ENCODE assay signal across 8 cellular contexts in genomic region chr17:72122668-72123495, GRCh38. TPM values are rescaled to one million over a fixed set of nuclear protein-coding genes. Genes with fewer than 3 reads are reported as not detected.
DNase-seq lines count a peak whose midpoint lies in the region; ATAC-seq, FAIRE-seq and TF ChIP-seq lines count a peak whose summit lies in the region.

No MANE protein-coding gene starts in this region.

- H3K36me3 ChIP-seq in astrocyte (ENCODE audit: insufficient read depth, low read length): peaks cover 6% of the 10 kb centered on the region
- H3K36me3 ChIP-seq in spleen: no peaks in the 10 kb centered on the region

- 9 to 22% (median 13%) methylated on average over 43 to 55 of the region's 55 CpGs for WGBS in spleen, 5 donors

- H3K4me1 ChIP-seq in astrocyte (ENCODE audit: insufficient read depth, low read length) (peaks cover 69% of the 10 kb centered on the region), spleen (peaks cover 3 to 43% (median 28%) of the 10 kb centered on the region in 6 donors)

- ATAC-seq in left colon (peak; percentile 15), GM18867 (IDR thresholded peaks at IDR 0.05; ENCODE audit: unreplicated experiment) (no peak), HG02588 (IDR thresholded peaks at IDR 0.05; ENCODE audit: unreplicated experiment) (no peak)

- CTCF ChIA-PET in activated naive CD4-positive, alpha-beta T cell treated with anti-CD3 and anti-CD28 coated beads, Interleukin-2, amount 10 ng/mL, durations not matched to agents 7 days and 5 days (lab: Charles Lee): no interaction called here

- FAIRE-seq in astrocyte (lab: Jason Lieb, UNC): no peak

- H2AFZ ChIP-seq in astrocyte (ENCODE audit: low read depth, low read length): no peak overlapping the region

- H3K27ac ChIP-seq in astrocyte (ENCODE audit: low read depth, low read length): peak overlapping the region; percentile 64
- no peak overlapping the region for H3K27ac ChIP-seq in spleen

- peak overlapping the region; percentile 99 for H3K4me2 ChIP-seq in astrocyte (ENCODE audit: low read length)

- H3K79me2 ChIP-seq in astrocyte (ENCODE audit: insufficient read depth, low read length): peaks cover 48% of the 10 kb centered on the region

- peaks cover 66% of the 10 kb centered on the region for H3K27me3 Mint-ChIP-seq in activated naive CD4-positive, alpha-beta T cell treated with anti-CD3 and anti-CD28 coated beads, Interleukin-2, amount 10 ng/mL, durations not matched to agents 7 days and 5 days
- H3K27me3 Mint-ChIP-seq in astrocyte (ENCODE audit: low read depth, unreplicated experiment) (peaks cover 7% of the 10 kb centered on the region), type B pancreatic cell (peaks cover 42% of the 10 kb centered on the region)

- H3K4me3 ChIP-seq in astrocyte (ENCODE audit: insufficient read depth, low read depth, low read length) (peak overlapping the region; percentile 94), spleen (peak overlapping the region in 3 of 8 donors; percentile 5 to 35 (median 33))

- peaks cover 34% of the 10 kb centered on the region for H4K20me1 ChIP-seq in astrocyte (ENCODE audit: insufficient read depth, low read length)

- no peak for DNase-seq in activated naive CD4-positive, alpha-beta T cell treated with anti-CD3 and anti-CD28 coated beads, Interleukin-2, amount 10 ng/mL, durations not matched to agents 7 days and 5 days
- DNase-seq in activated naive CD4-positive, alpha-beta T cell treated with anti-CD3 and anti-CD28 coated beads, Interleukin-2, amount 50 U/mL, for 16 hours: no peak
- DNase-seq in astrocyte (ENCODE audit: low read depth) (peak; percentile 62), left colon (peak; percentile 48 to 53), type B pancreatic cell (ENCODE audit: extremely low spot score, unreplicated experiment) (no peak), spleen (no peak)

- no peak for TF ChIP-seq CTCF in astrocyte (IDR thresholded peaks at IDR 0.05; ENCODE audit: insufficient read depth, low read depth, low read length)
- no peak for TF ChIP-seq CTCF in type B pancreatic cell (conservative IDR thresholded peaks at IDR 0.05)
- TF ChIP-seq CTCF in spleen (IDR thresholded peaks at IDR 0.05 in 8 of 11, conservative IDR thresholded peaks at IDR 0.05 in 3 of 11): no peak

- TF ChIP-seq POLR2A in spleen (IDR thresholded peaks at IDR 0.05): no peak

- H3K4me1 Mint-ChIP-seq in activated naive CD4-positive, alpha-beta T cell treated with anti-CD3 and anti-CD28 coated beads, Interleukin-2, amount 10 ng/mL, durations not matched to agents 7 days and 5 days: no peaks in the 10 kb centered on the region
- H3K4me1 Mint-ChIP-seq in astrocyte (ENCODE audit: low read depth, unreplicated experiment): peaks cover 36% of the 10 kb centered on the region
- H3K4me1 Mint-ChIP-seq in type B pancreatic cell (ENCODE audit: unreplicated experiment): peaks cover 49% of the 10 kb centered on the region

- no peaks in the 10 kb centered on the region for H3K9me3 ChIP-seq in astrocyte (ENCODE audit: insufficient read depth, low read depth, low read length)
- no peaks in the 10 kb centered on the region for H3K9me3 ChIP-seq in spleen

- peaks cover 3% of the 10 kb centered on the region for H3K9me3 Mint-ChIP-seq in activated naive CD4-positive, alpha-beta T cell treated with anti-CD3 and anti-CD28 coated beads, Interleukin-2, amount 10 ng/mL, durations not matched to agents 7 days and 5 days
- H3K9me3 Mint-ChIP-seq in astrocyte (ENCODE audit: unreplicated experiment): peaks cover 3% of the 10 kb centered on the region
- H3K9me3 Mint-ChIP-seq in type B pancreatic cell: no peaks in the 10 kb centered on the region

- H3K27me3 ChIP-seq in astrocyte (ENCODE audit: insufficient read depth, low read length): peaks cover 5% of the 10 kb centered on the region
- peaks cover 12 to 99% (median 75%) of the 10 kb centered on the region in 7 donors for H3K27me3 ChIP-seq in spleen (replicated peaks in 1 of 7)

- intact Hi-C loops in left colon (cut with DNase I, micrococcal nuclease) (loop anchor here in 1 of 2 donors (10.0 kb wide), 1 partner anchor 402 kb away; no protein-coding TSS in a partner anchor), spleen (cut with DNase I; ENCODE audit: low total_unique reads) (no loop called here)

- no peak overlapping the region for H3K4me3 Mint-ChIP-seq in activated naive CD4-positive, alpha-beta T cell treated with anti-CD3 and anti-CD28 coated beads, Interleukin-2, amount 10 ng/mL, durations not matched to agents 7 days and 5 days
- H3K4me3 Mint-ChIP-seq in astrocyte (ENCODE audit: unreplicated experiment): peak overlapping the region; percentile 100
- peak overlapping the region; percentile 96 for H3K4me3 Mint-ChIP-seq in type B pancreatic cell

- H3K36me3 Mint-ChIP-seq in activated naive CD4-positive, alpha-beta T cell treated with anti-CD3 and anti-CD28 coated beads, Interleukin-2, amount 10 ng/mL, durations not matched to agents 7 days and 5 days: peaks cover 9% of the 10 kb centered on the region
- H3K36me3 Mint-ChIP-seq in astrocyte (ENCODE audit: low read depth, unreplicated experiment): peaks cover 11% of the 10 kb centered on the region
- H3K36me3 Mint-ChIP-seq in type B pancreatic cell: peaks cover 15% of the 10 kb centered on the region

- H3K9ac ChIP-seq in astrocyte (ENCODE audit: low read length): peak overlapping the region; percentile 96

- H3K27ac Mint-ChIP-seq in activated naive CD4-positive, alpha-beta T cell treated with anti-CD3 and anti-CD28 coated beads, Interleukin-2, amount 10 ng/mL, durations not matched to agents 7 days and 5 days: peak overlapping the region; percentile 55
- peak overlapping the region; percentile 63 for H3K27ac Mint-ChIP-seq in astrocyte (ENCODE audit: unreplicated experiment)
- H3K27ac Mint-ChIP-seq in type B pancreatic cell: peak overlapping the region; percentile 81

RNA-seq across cellular contexts. Expression of gene SOX9, which starts 2.1 kb away (rescaled TPM):
- total RNA-seq in astrocyte: 33.8 and 37.7 TPM in 2 replicates
- total RNA-seq in left colon: 10 to 100 TPM; 41.1 to 49.7 TPM
- total RNA-seq in type B pancreatic cell (ENCODE audit: low replicate concordance): 19.0 and 54.0 TPM in 2 replicates
- under 1 TPM in 5 of 7 donors, not detected in 2; 0.09 to 0.54 (median 0.34) TPM for total RNA-seq in spleen
- 1 to 10 TPM in 1 of 3 donors, under 1 TPM in 2; 0.29 to 1.0 (median 0.74) TPM for polyA plus RNA-seq in spleen

Comparison
In these comparisons a context has a peak if more than half of its experiments do, and no peak if none do; other contexts are left out.
1. DNase-seq: peak in astrocyte (single experiment) and left colon (2 of 2); none in activated naive CD4-positive, alpha-beta T cell treated with anti-CD3 and anti-CD28 coated beads, Interleukin-2, amount 10 ng/mL, durations not matched to agents 7 days and 5 days (single experiment), activated naive CD4-positive, alpha-beta T cell treated with anti-CD3 and anti-CD28 coated beads, Interleukin-2, amount 50 U/mL, for 16 hours (single experiment), type B pancreatic cell (single experiment) and spleen (single experiment).
2. RNA of gene SOX9, which starts 2.1 kb away (total RNA-seq): 19.0 to 54.0 TPM in type B pancreatic cell, 41.1 to 49.7 TPM in left colon and 33.8 to 37.7 TPM in astrocyte; 0.09 to 0.54 TPM in spleen; every median in the first group is over 10 times any median in the second.
3. Peak in every context shown above with its lines, with median percentiles within 50 percentile points of each other: H3K27ac Mint-ChIP-seq.